Comparison of ENCODE assay signal across 8 cellular contexts in genomic region chr17:31900877-31901276, GRCh38. TPM values are rescaled to one million over a fixed set of nuclear protein-coding genes. Genes with fewer than 3 reads are reported as not detected.
DNase-seq lines count a peak whose midpoint lies in the region; ATAC-seq and TF ChIP-seq lines count a peak whose summit lies in the region.

No MANE protein-coding gene starts in this region.

- peaks cover 4% of the 10 kb centered on the region for H3K4me1 ChIP-seq in mammary epithelial cell (ENCODE audit: insufficient read depth, low read length)
- H3K4me1 ChIP-seq in mesendoderm (ENCODE audit: control insufficient read depth, low read depth, low read length), result no peaks in the 10 kb centered on the region

- no peak for TF ChIP-seq CTCF in mammary epithelial cell (conservative IDR thresholded peaks at IDR 0.05 in 1 of 2, IDR thresholded peaks at IDR 0.05 in 1 of 2; ENCODE audit: extremely low read depth in 1 of 2, insufficient read depth in 1 of 2, low read depth in 1 of 2, low read length in 2 of 2)
- no peak for TF ChIP-seq CTCF in progenitor cell of endocrine pancreas (IDR thresholded peaks at IDR 0.05; ENCODE audit: unreplicated experiment)

- no peaks in the 10 kb centered on the region for H3K27me3 Mint-ChIP-seq in progenitor cell of endocrine pancreas
- no peaks in the 10 kb centered on the region for H3K27me3 Mint-ChIP-seq in T-helper 17 cell

- no peak overlapping the region for H3K18ac ChIP-seq in mesendoderm (ENCODE audit: low read length)

- no peak overlapping the region for H3K27ac Mint-ChIP-seq in progenitor cell of endocrine pancreas
- H3K27ac Mint-ChIP-seq in T-helper 17 cell, result no peak overlapping the region

- H3K79me2 ChIP-seq in mammary epithelial cell (ENCODE audit: insufficient read depth, low read length) (peaks cover 51% of the 10 kb centered on the region), mesendoderm (ENCODE audit: control insufficient read depth, insufficient read depth, low read length) (peaks cover 8% of the 10 kb centered on the region)

- in situ Hi-C loops in mammary epithelial cell (cut with MboI; ENCODE audit: low sequenced_read_pairs in 2 of 2), result no loop called here

- intact Hi-C loops in mammary epithelial cell (cut with micrococcal nuclease), result loop anchor here (1.0 to 10.0 kb wide), 4 partner anchors 234 to 464 kb away; no protein-coding TSS in a partner anchor

- no peak overlapping the region for H4K5ac ChIP-seq in mesendoderm (ENCODE audit: low read length)

- peak overlapping the region; percentile 66 for H3K23ac ChIP-seq in mesendoderm (ENCODE audit: low read length)

- H3K79me1 ChIP-seq in mesendoderm (ENCODE audit: low read length), result peaks cover 8% of the 10 kb centered on the region

- BruUV-seq in mammary epithelial cell (replicated peaks; lab: Mats Ljungman, UMichigan), result no TSS peak

- H2AK5ac ChIP-seq in mesendoderm (ENCODE audit: low read length), result no peak overlapping the region

- H3K56ac ChIP-seq in mesendoderm (ENCODE audit: low read length), result peak overlapping the region; percentile 98

- H3K9me3 Mint-ChIP-seq in progenitor cell of endocrine pancreas (ENCODE audit: low read depth), result no peaks in the 10 kb centered on the region

- H3K4me2 ChIP-seq in mammary epithelial cell (ENCODE audit: insufficient read depth, low read depth, low read length), result peak overlapping the region; percentile 90
- H3K4me2 ChIP-seq in mesendoderm (ENCODE audit: low read length), result peak overlapping the region; percentile 75

- DNase-seq in AG20443 (ENCODE audit: low spot score), result peak; percentile 25
- DNase-seq in HT-29 (ENCODE audit: low spot score), result peak; percentile 60
- peak; percentile 38 for DNase-seq in mammary epithelial cell
- peak; percentile 15 for DNase-seq in mesendoderm
- no peak for DNase-seq in progenitor cell of endocrine pancreas (ENCODE audit: low spot score, unreplicated experiment)
- no peak for DNase-seq in T-helper 17 cell
- no peak for DNase-seq in GM19240 (ENCODE audit: insufficient read length, low spot score)

- ATAC-seq in T-helper 17 cell, result no peak
- ATAC-seq in GM19395 (IDR thresholded peaks at IDR 0.05; ENCODE audit: unreplicated experiment), result no peak

- H3K4me3 Mint-ChIP-seq in progenitor cell of endocrine pancreas (ENCODE audit: low read depth) (no peak overlapping the region), T-helper 17 cell (no peak overlapping the region)

- no peaks in the 10 kb centered on the region for H4K20me1 ChIP-seq in mammary epithelial cell (ENCODE audit: insufficient read depth, low read length)

- H3K4me1 Mint-ChIP-seq in progenitor cell of endocrine pancreas (ENCODE audit: low read depth), result peaks cover 6% of the 10 kb centered on the region
- H3K4me1 Mint-ChIP-seq in T-helper 17 cell, result peaks cover 5% of the 10 kb centered on the region

- H3K36me3 Mint-ChIP-seq in progenitor cell of endocrine pancreas (ENCODE audit: insufficient read depth), result peaks cover 8% of the 10 kb centered on the region
- peaks cover 2% of the 10 kb centered on the region for H3K36me3 Mint-ChIP-seq in T-helper 17 cell (ENCODE audit: low read depth)

- dilution Hi-C loops in mammary epithelial cell (cut with HindIII; ENCODE audit: low sequenced_read_pairs), result no loop called here

- no peak overlapping the region for H2BK120ac ChIP-seq in mesendoderm (ENCODE audit: low read depth, low read length)

- H3K27me3 ChIP-seq in mammary epithelial cell (ENCODE audit: insufficient read depth, low read length), result no peaks in the 10 kb centered on the region
- no peaks in the 10 kb centered on the region for H3K27me3 ChIP-seq in mesendoderm (ENCODE audit: insufficient read depth, low read length, poor library complexity)

- peak overlapping the region; percentile 96 for H3K9ac ChIP-seq in mammary epithelial cell (ENCODE audit: insufficient read depth, low read length)
- H3K9ac ChIP-seq in mesendoderm (ENCODE audit: low read length), result peak overlapping the region; percentile 98

- H2BK5ac ChIP-seq in mesendoderm (ENCODE audit: low read length), result peak overlapping the region; percentile 45

- no peak overlapping the region for H2BK15ac ChIP-seq in mesendoderm (replicated peaks; ENCODE audit: low read depth)

- CTCF ChIA-PET in mammary epithelial cell (lab: Charles Lee; ENCODE audit: low non-redundant PET), result interaction anchor here (0.5 to 0.6 kb wide), 2 partner anchors 12 to 15 kb away, joined by 4 to 5 read pairs; no protein-coding TSS in a partner anchor

- peak overlapping the region; percentile 56 for H3K4ac ChIP-seq in mesendoderm (ENCODE audit: low read depth, low read length)

- H3K4me3 ChIP-seq in mammary epithelial cell (replicated peaks in 1 of 3; ENCODE audit: insufficient read depth in 1 of 3, low read depth in 2 of 3, low read length in 3 of 3) (peak overlapping the region; percentile 66 to 97 (median 83)), mesendoderm (ENCODE audit: low read length) (peak overlapping the region; percentile 95)

- H3K27ac ChIP-seq in mammary epithelial cell (ENCODE audit: insufficient read depth, low read depth, low read length) (peak overlapping the region; percentile 86), mesendoderm (ENCODE audit: low read depth, low read length) (peak overlapping the region; percentile 49)

- H3K9me3 ChIP-seq in mammary epithelial cell (replicated peaks; ENCODE audit: insufficient read depth, low read length) (no peaks in the 10 kb centered on the region), T-helper 17 cell (ENCODE audit: control insufficient read depth, low read length, poor library complexity, severe bottlenecking) (no peaks in the 10 kb centered on the region)

- peak overlapping the region; percentile 95 for H2AFZ ChIP-seq in mammary epithelial cell (ENCODE audit: low read depth, low read length)

- no peak overlapping the region for H4K8ac ChIP-seq in mesendoderm (ENCODE audit: low read depth, low read length)

- 10% methylated on average over 5 of the region's 5 CpGs for WGBS in mammary epithelial cell (ENCODE audit: low coverage, missing lambda C conversion rate)
- no CpG with 5 or more reads among the region's 5 CpGs for WGBS in mesendoderm (ENCODE audit: extremely low coverage, insufficient coverage, low lambda C conversion rate)

- H3K36me3 ChIP-seq in mammary epithelial cell (ENCODE audit: insufficient read depth, low read length) (peaks cover 23% of the 10 kb centered on the region), mesendoderm (ENCODE audit: control insufficient read depth, insufficient read depth, low read length) (no peaks in the 10 kb centered on the region)

RNA-seq across cellular contexts. Expression of gene UTP6, which starts 0.6 kb away (rescaled TPM):
- 40.8 and 44.4 TPM in 2 replicates for total RNA-seq in HT-29 (2014; rRNA removed; shearing (Covaris generic))
- total RNA-seq in mammary epithelial cell, result 10 to 100 TPM; 28.5 to 81.1 TPM
- polyA plus RNA-seq in mammary epithelial cell, result 19.7 TPM
- polyA minus RNA-seq in mammary epithelial cell, result 20.4 TPM
- polyA plus RNA-seq in mesendoderm (2013, experiment 1 of 2), result 82.4 TPM
- polyA plus RNA-seq in mesendoderm (2013, experiment 2 of 2), result 81.1 TPM
- total RNA-seq in progenitor cell of endocrine pancreas, result 83.6 and 87.5 TPM in 2 replicates
- 10 to 100 TPM; 35.6 to 37.0 TPM for total RNA-seq in T-helper 17 cell

RNA-seq across cellular contexts. Expression of gene SUZ12, which starts 35.9 kb away (rescaled TPM):
- 15.5 and 19.5 TPM in 2 replicates for total RNA-seq in HT-29 (2014; rRNA removed; shearing (Covaris generic))
- total RNA-seq in mammary epithelial cell (10 to 100 TPM; 14.5 to 28.1 TPM), progenitor cell of endocrine pancreas (37.5 and 38.3 TPM in 2 replicates), T-helper 17 cell (10 to 100 TPM; 28.3 to 29.3 TPM)
- 13.1 TPM for polyA plus RNA-seq in mammary epithelial cell
- 5.1 TPM for polyA minus RNA-seq in mammary epithelial cell
- 35.2 TPM for polyA plus RNA-seq in mesendoderm (2013, experiment 1 of 2)
- polyA plus RNA-seq in mesendoderm (2013, experiment 2 of 2), result 35.9 TPM

RNA-seq across cellular contexts. Expression of gene COPRS, which starts 41.8 kb away (rescaled TPM):
- total RNA-seq in HT-29 (2014; rRNA removed; shearing (Covaris generic)), result 137 and 139 TPM in 2 replicates
- 10 to 100 TPM; 39.8 to 41.9 TPM for total RNA-seq in mammary epithelial cell
- polyA plus RNA-seq in mammary epithelial cell, result 58.2 TPM
- 40.6 TPM for polyA minus RNA-seq in mammary epithelial cell
- polyA plus RNA-seq in mesendoderm (2013, experiment 1 of 2), result 50.7 TPM
- 49.9 TPM for polyA plus RNA-seq in mesendoderm (2013, experiment 2 of 2)
- total RNA-seq in progenitor cell of endocrine pancreas, result 33.6 and 37.8 TPM in 2 replicates
- 1 to 10 TPM; 3.2 to 3.5 TPM for total RNA-seq in T-helper 17 cell

Comparison
In these comparisons a context has a peak if more than half of its experiments do, and no peak if none do; other contexts are left out.
1. DNase-seq: peak in AG20443 (single experiment), HT-29 (single experiment), mammary epithelial cell (single experiment) and mesendoderm (single experiment); none in progenitor cell of endocrine pancreas (single experiment), T-helper 17 cell (0 of 3) and GM19240 (single experiment).